Comparison of ENCODE assay signal across 8 cellular contexts in genomic region chr17:80455328-80455710, GRCh38. TPM values are rescaled to one million over a fixed set of nuclear protein-coding genes. Genes with fewer than 3 reads are reported as not detected.
DNase-seq lines count a peak whose midpoint lies in the region; ATAC-seq and TF ChIP-seq lines count a peak whose summit lies in the region.

No MANE protein-coding gene starts in this region.

- H2AFZ ChIP-seq in hepatocyte: peak overlapping the region; percentile 82

- no peaks in the 10 kb centered on the region for H3K36me3 ChIP-seq in hepatocyte (replicated peaks; ENCODE audit: insufficient read depth, low read depth)

- H3K27me3 ChIP-seq in hepatocyte: peaks cover 8% of the 10 kb centered on the region

- no peaks in the 10 kb centered on the region for H3K79me2 ChIP-seq in hepatocyte

- H3K4me2 ChIP-seq in hepatocyte: peak overlapping the region; percentile 86

- no peaks in the 10 kb centered on the region for H3K9me2 ChIP-seq in hepatocyte (replicated peaks; ENCODE audit: insufficient read depth)

- peak; percentile 30 for ATAC-seq in GM21381 (IDR thresholded peaks at IDR 0.05; ENCODE audit: unreplicated experiment)

- peaks cover 17% of the 10 kb centered on the region for H3K4me1 ChIP-seq in hepatocyte (ENCODE audit: insufficient read depth)

- H3K4me3 ChIP-seq in hepatocyte (peak overlapping the region; percentile 69), skeletal muscle cell (ENCODE audit: low read depth, low read length) (peak overlapping the region; percentile 73)

- TF ChIP-seq CTCF in hepatocyte (IDR thresholded peaks at IDR 0.05; ENCODE audit: poor library complexity): no peak

- peak overlapping the region; percentile 99 for H3K27ac ChIP-seq in hepatocyte

- H4K20me1 ChIP-seq in hepatocyte (ENCODE audit: insufficient read depth, poor library complexity, severe bottlenecking): no peaks in the 10 kb centered on the region

- WGBS in hepatocyte (ENCODE audit: low lambda C conversion rate, missing lambda C conversion rate): 9% methylated on average over 21 of the region's 21 CpGs

- H3K9me3 ChIP-seq in hepatocyte (ENCODE audit: low read depth): no peaks in the 10 kb centered on the region

- DNase-seq in COLO829 (ENCODE audit: low spot score) (peak; percentile 30), NCI-H460 (ENCODE audit: extremely low read depth, low read depth) (peak; percentile 33), amniotic epithelial cell (ENCODE audit: low read depth) (peak; percentile 32), hepatocyte (ENCODE audit: low spot score) (peak; percentile 76), skeletal muscle cell (ENCODE audit: low read depth) (no peak), NCI-H128 (lab: John Stamatoyannopoulos, UW; ENCODE audit: unreplicated experiment) (no peak), H4 (ENCODE audit: low spot score) (no peak)

RNA-seq across cellular contexts. Expression of gene NPTX1, which starts 21.1 kb away (rescaled TPM):
- 0.67 and 0.69 TPM in 2 replicates for total RNA-seq in NCI-H460 (2014; rRNA removed; shearing (Covaris generic))
- polyA plus RNA-seq in NCI-H460 (2014; cell fraction: nucleus; rRNA removed): 0.47 and 2.0 TPM in 2 replicates
- total RNA-seq in hepatocyte: 0.70 and 3.2 TPM in 2 replicates
- polyA plus RNA-seq in hepatocyte: 1.9 and 2.1 TPM in 2 replicates
- 0.17 and 0.70 TPM in 2 replicates for total RNA-seq in H4 (2014; rRNA removed; shearing (Covaris generic))

RNA-seq across cellular contexts. Expression of gene ENDOV, which starts 40.4 kb away (rescaled TPM):
- total RNA-seq in NCI-H460 (2014; rRNA removed; shearing (Covaris generic)): 21.1 and 25.3 TPM in 2 replicates
- 40.4 and 40.5 TPM in 2 replicates for polyA plus RNA-seq in NCI-H460 (2014; cell fraction: nucleus; rRNA removed)
- 14.0 and 21.2 TPM in 2 replicates for total RNA-seq in hepatocyte
- 33.8 and 43.6 TPM in 2 replicates for polyA plus RNA-seq in hepatocyte
- total RNA-seq in H4 (2014; rRNA removed; shearing (Covaris generic)): 33.6 and 40.7 TPM in 2 replicates

Comparison
In these comparisons a context has a peak if more than half of its experiments do, and no peak if none do; other contexts are left out.
1. DNase-seq: peak in COLO829 (single experiment), NCI-H460 (single experiment), amniotic epithelial cell (single experiment) and hepatocyte (single experiment); none in skeletal muscle cell (single experiment), NCI-H128 (single experiment) and H4 (single experiment).